ENCODE assay signal across 7 cellular contexts in the genomic region with DNA sequence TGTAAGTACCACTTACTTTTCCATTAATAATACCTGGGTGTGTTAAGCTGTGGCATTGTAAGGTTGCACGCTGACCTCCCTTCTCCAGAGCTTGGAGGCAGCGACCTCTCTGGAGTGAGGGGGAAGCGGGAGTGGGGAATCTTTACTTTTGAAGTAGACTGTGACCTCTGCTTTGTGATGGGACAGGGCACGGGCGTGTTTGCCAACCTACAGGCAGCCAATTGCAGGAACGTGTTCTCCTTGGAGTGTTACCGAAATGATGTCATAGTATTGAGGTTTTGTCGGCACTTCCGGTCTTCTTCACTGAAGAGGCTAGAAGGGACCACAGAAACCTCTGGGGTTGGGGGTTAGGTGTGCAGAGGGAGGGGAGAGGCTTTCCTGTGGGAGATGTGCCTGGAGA. TPM values are rescaled to one million over a fixed set of nuclear protein-coding genes. Genes with fewer than 3 reads are reported as not detected.
DNase-seq lines count a peak whose midpoint lies in the region; ATAC-seq and TF ChIP-seq lines count a peak whose summit lies in the region.

No MANE protein-coding gene starts in this region.

- H3K9me3 ChIP-seq in heart left ventricle, result no peaks in the 10 kb centered on the region

- peak overlapping the region in 11 of 12 donors; percentile 5 to 92 (median 83) for H3K27ac ChIP-seq in heart left ventricle

- no peak for TF ChIP-seq POLR2A in heart left ventricle (IDR thresholded peaks at IDR 0.05)

- peak; percentile 23 to 55 (median 39) for ATAC-seq in heart left ventricle
- no peak for ATAC-seq in HG03439 (IDR thresholded peaks at IDR 0.05; ENCODE audit: unreplicated experiment)
- ATAC-seq in GM18909 (IDR thresholded peaks at IDR 0.05; ENCODE audit: poor library complexity, unreplicated experiment), result no peak

- no peaks in the 10 kb centered on the region for H3K36me3 ChIP-seq in heart left ventricle

- 14 to 24% (median 19%) methylated on average over 9 of the region's 9 CpGs for WGBS in heart left ventricle, 4 donors

- H3K4me1 ChIP-seq in heart left ventricle, result peaks cover 0 to 25% (median 13%) of the 10 kb centered on the region in 12 donors

- H3K27me3 ChIP-seq in heart left ventricle, result peaks cover 0 to 23% (median 0%) of the 10 kb centered on the region in 9 donors

- DNase-seq in HFF-Myc (ENCODE audit: extremely low read depth, low read depth), result no peak
- DNase-seq in heart left ventricle, result peak in 3 of 5 donors; percentile 18 to 57 (median 44)
- peak; percentile 50 for DNase-seq in retina
- DNase-seq in cortex of kidney (lab: John Stamatoyannopoulos, UW), result no peak

- intact Hi-C loops in heart left ventricle (cut with DNase I), result loop anchor here (5.0 to 10.0 kb wide), 16 partner anchors 60 to 350 kb away; no protein-coding TSS in a partner anchor

- no peak for TF ChIP-seq CTCF in HFF-Myc (IDR thresholded peaks at IDR 0.05; ENCODE audit: low read depth, low read length, missing control alignments)
- no peak for TF ChIP-seq CTCF in WI38 (IDR thresholded peaks at IDR 0.05; ENCODE audit: low read depth, low read length)
- TF ChIP-seq CTCF in heart left ventricle (IDR thresholded peaks at IDR 0.05), result peak in 2 of 12 donors; percentile 20 to 21

- H3K4me3 ChIP-seq in HFF-Myc (replicated peaks; ENCODE audit: low read depth, low read length) (peak overlapping the region; percentile 96), WI38 (ENCODE audit: low read depth, low read length) (peak overlapping the region; percentile 98), heart left ventricle (peak overlapping the region; percentile 72 to 97 (median 92))

RNA-seq across cellular contexts. Expression of a gene that starts 2.1 kb away (rescaled TPM):
- total RNA-seq in heart left ventricle, result 10 to 100 TPM; 24.5 to 60.9 (median 52.3) TPM
- 10 to 100 TPM in 1 of 2 donors, 1 to 10 TPM in 1; 8.9 to 41.5 TPM for polyA plus RNA-seq in heart left ventricle

Comparison
In these comparisons a context has a peak if more than half of its experiments do, and no peak if none do; other contexts are left out.
1. DNase-seq: peak in heart left ventricle (3 of 5) and retina (single experiment); none in HFF-Myc (single experiment) and cortex of kidney (single experiment).
2. ATAC-seq: peak in heart left ventricle (4 of 4); none in HG03439 (single experiment) and GM18909 (single experiment).
3. Peak in every context shown above with its lines, with median percentiles within 50 percentile points of each other: H3K4me3 ChIP-seq.